1 cellular context compared by ENCODE assay signal in the genomic region with DNA sequence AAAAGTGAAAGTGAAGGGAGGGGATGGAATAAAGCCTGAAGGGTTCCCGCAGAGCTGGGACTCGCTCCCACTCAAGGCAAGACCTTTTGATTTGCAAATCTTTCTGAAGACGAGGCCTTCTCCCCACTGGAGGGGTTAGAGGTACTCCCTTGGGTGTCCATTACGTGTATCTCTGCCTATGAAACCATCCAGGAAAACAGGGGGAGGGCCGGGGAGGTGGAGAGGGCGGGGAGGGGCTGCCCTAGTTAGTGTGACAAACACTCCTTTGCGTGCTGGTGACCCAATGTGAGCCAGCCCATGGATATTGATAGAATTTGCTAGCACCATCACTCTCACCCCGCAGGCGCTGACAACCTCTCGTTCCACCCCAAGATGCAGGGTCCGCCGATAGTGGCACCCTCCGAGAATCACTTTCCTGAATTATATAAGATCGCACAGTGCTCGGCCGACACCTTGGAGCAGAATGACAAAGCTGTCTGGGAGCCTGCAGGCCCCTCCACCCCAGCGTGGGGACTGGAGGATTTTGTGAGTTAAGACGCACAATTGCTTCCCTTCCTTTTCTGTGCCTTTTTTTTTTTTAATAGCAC.
TF ChIP-seq lines count a peak whose summit lies in the region.

No MANE protein-coding gene starts in this region.

TF ChIP-seq in GM12878, 131 proteins besides CTCF, POLR2A, EP300 and RAD21:
- TF ChIP-seq, protein P1, sequence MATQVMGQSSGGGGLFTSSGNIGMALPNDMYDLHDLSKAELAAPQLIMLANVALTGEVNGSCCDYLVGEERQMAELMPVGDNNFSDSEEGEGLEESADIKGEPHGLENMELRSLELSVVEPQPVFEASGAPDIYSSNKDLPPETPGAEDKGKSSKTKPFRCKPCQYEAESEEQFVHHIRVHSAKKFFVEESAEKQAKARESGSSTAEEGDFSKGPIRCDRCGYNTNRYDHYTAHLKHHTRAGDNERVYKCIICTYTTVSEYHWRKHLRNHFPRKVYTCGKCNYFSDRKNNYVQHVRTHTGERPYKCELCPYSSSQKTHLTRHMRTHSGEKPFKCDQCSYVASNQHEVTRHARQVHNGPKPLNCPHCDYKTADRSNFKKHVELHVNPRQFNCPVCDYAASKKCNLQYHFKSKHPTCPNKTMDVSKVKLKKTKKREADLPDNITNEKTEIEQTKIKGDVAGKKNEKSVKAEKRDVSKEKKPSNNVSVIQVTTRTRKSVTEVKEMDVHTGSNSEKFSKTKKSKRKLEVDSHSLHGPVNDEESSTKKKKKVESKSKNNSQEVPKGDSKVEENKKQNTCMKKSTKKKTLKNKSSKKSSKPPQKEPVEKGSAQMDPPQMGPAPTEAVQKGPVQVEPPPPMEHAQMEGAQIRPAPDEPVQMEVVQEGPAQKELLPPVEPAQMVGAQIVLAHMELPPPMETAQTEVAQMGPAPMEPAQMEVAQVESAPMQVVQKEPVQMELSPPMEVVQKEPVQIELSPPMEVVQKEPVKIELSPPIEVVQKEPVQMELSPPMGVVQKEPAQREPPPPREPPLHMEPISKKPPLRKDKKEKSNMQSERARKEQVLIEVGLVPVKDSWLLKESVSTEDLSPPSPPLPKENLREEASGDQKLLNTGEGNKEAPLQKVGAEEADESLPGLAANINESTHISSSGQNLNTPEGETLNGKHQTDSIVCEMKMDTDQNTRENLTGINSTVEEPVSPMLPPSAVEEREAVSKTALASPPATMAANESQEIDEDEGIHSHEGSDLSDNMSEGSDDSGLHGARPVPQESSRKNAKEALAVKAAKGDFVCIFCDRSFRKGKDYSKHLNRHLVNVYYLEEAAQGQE (IDR thresholded peaks at IDR 0.05; ENCODE audit: low read depth, low read length): no peak
- TF ChIP-seq SIN3A (IDR thresholded peaks at IDR 0.05; ENCODE audit: low read depth, low read length): no peak
- TF ChIP-seq PBX3 (IDR thresholded peaks at IDR 0.05; ENCODE audit: insufficient replicate concordance, low read depth, low read length): no peak
- no peak for TF ChIP-seq HDAC6 (IDR thresholded peaks at IDR 0.05; ENCODE audit: unreplicated experiment)
- no peak for TF ChIP-seq MTA3 (IDR thresholded peaks at IDR 0.05; ENCODE audit: borderline replicate concordance, low read length)
- no peak for TF ChIP-seq PKNOX1 (IDR thresholded peaks at IDR 0.05)
